14 cellular contexts compared by ENCODE assay signal in genomic region chr7:53596230-53596629, GRCh38.
DNase-seq lines count a peak whose midpoint lies in the region; TF ChIP-seq lines count a peak whose summit lies in the region.
"Had no signal": no experiment of that assay in that cellular context is flagged by ENCODE, and none has a peak within 500 bp of the region (broad histone marks: within the 10 kb centered on the region; RNA-seq: fewer than 3 reads in every experiment).

No MANE protein-coding gene starts in this region.

- H3K36me3 ChIP-seq in BE2C: no peaks in the 10 kb centered on the region
- H3K36me3 ChIP-seq: neutrophil, upper lobe of right lung had no signal

- H3K4me1 ChIP-seq in BE2C: peaks cover 5% of the 10 kb centered on the region; the same call in 1 of the 2 replicates
- H3K4me1 ChIP-seq: upper lobe of right lung had no signal

- DNase-seq in BE2C (peak; percentile 41), Kasumi-1 (lab: John Stamatoyannopoulos, UW) (peak; percentile 82), SKM-1 treated with dmso at 0.1 percent for 144 hours (lab: John Stamatoyannopoulos, UW; ENCODE audit: unreplicated experiment) (peak; percentile 85), iPS DF 19.7 (ENCODE audit: low read depth, low spot score) (peak; percentile 48), HCEC 1CT (no peak), NCI-H2107 treated with DMSO at 0.1 percent for 48 hours (lab: John Stamatoyannopoulos, UW; ENCODE audit: unreplicated experiment) (no peak), HEK293T (ENCODE audit: extremely low spot score) (no peak)
- no peak for DNase-seq in activated naive CD4-positive, alpha-beta T cell (lab: John Stamatoyannopoulos, UW)
- DNase-seq: activated T-cell treated with anti-CD3 and anti-CD28 coated beads for 4 hours, GDM1, NCI-H345, Right ventricle myocardium superior, upper lobe of right lung had no signal

- no peaks in the 10 kb centered on the region for H3K9me3 ChIP-seq in BE2C
- H3K9me3 ChIP-seq: neutrophil, upper lobe of right lung had no signal

- no peak overlapping the region for H3K4me3 ChIP-seq in BE2C (ENCODE audit: low read depth, low read length)
- H3K4me3 ChIP-seq: upper lobe of right lung had no signal

- POLR2A ChIA-PET in HEK293T (lab: Yijun Ruan, JAX): no interaction called here

- CTCF ChIA-PET in HEK293T (lab: Yijun Ruan, JAX): no interaction called here

- no peaks in the 10 kb centered on the region for H3K27me3 ChIP-seq in BE2C
- H3K27me3 ChIP-seq: neutrophil, upper lobe of right lung had no signal

- TF ChIP-seq CTCF in BE2C (IDR thresholded peaks at IDR 0.05; ENCODE audit: low read depth, low read length): peak; percentile 30

TF ChIP-seq in HEK293T, 16 proteins besides CTCF, POLR2A, EP300 and RAD21:
- no peak for TF ChIP-seq LEF1 (IDR thresholded peaks at IDR 0.05; ENCODE audit: borderline replicate concordance)
- no peak for TF ChIP-seq TARDBP (IDR thresholded peaks at IDR 0.05)
- TF ChIP-seq FOXM1 (IDR thresholded peaks at IDR 0.05; ENCODE audit: borderline replicate concordance): no peak
- no peak for TF ChIP-seq BHLHE40 (IDR thresholded peaks at IDR 0.05; ENCODE audit: borderline replicate concordance)
- TF ChIP-seq SUZ12 (IDR thresholded peaks at IDR 0.05): no peak
- no peak for TF ChIP-seq PKNOX1 (IDR thresholded peaks at IDR 0.05)
- no peak for TF ChIP-seq FOXK2 (IDR thresholded peaks at IDR 0.05)
- TF ChIP-seq ARNT (IDR thresholded peaks at IDR 0.05): no peak
- TF ChIP-seq FOXA1 (IDR thresholded peaks at IDR 0.05): no peak
- TF ChIP-seq NFRKB (IDR thresholded peaks at IDR 0.05): no peak
- TF ChIP-seq L3MBTL2 (conservative IDR thresholded peaks at IDR 0.05): no peak
- no peak for TF ChIP-seq SP1 (IDR thresholded peaks at IDR 0.05)
- no peak for TF ChIP-seq CTBP1 (IDR thresholded peaks at IDR 0.05; ENCODE audit: borderline replicate concordance)
- TF ChIP-seq ELF4 (IDR thresholded peaks at IDR 0.05): no peak
TF ChIP-seq in HEK293T: peak in this region for 0.

Comparison
In these comparisons a context has a peak if more than half of its experiments do, and no peak if none do; other contexts are left out.
1. DNase-seq: peak in BE2C (single experiment), Kasumi-1 (2 of 2), SKM-1 treated with dmso at 0.1 percent for 144 hours (single experiment) and iPS DF 19.7 (single experiment); none in HCEC 1CT (single experiment), NCI-H2107 treated with DMSO at 0.1 percent for 48 hours (single experiment), HEK293T (single experiment) and activated naive CD4-positive, alpha-beta T cell (0 of 4).